19 cellular contexts compared by ENCODE assay signal in the genomic region with DNA sequence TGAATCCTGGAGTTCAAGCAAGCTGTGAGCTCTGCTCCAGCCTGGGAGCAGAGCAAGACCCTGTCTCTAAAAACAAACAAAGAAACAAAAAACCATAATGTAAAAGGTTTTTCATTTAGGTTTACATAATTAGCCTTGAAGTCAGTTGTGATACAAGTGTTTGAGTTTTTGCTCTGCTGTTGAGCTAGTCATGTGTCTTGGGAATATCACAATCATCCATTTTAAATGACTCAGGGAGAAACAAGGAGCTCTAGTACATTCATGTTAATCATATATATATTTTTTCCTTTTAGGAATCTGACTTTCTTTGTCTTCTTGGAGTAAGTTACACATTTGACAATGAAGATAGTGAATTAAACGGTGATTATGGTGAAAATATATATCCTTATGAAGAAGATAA.
"Had no signal": no experiment of that assay in that cellular context is flagged by ENCODE, and none has a peak within 500 bp of the region (broad histone marks: within the 10 kb centered on the region; RNA-seq: fewer than 3 reads in every experiment).

No MANE protein-coding gene starts in this region.

- H3K9me3 ChIP-seq: mucosa of descending colon, right lobe of liver, thoracic aorta, vagina had no signal

- H3K36me3 ChIP-seq: cardiac muscle cell, thoracic aorta, vagina had no signal

- ATAC-seq: activated CD4-positive, alpha-beta T cell treated with anti-CD3 and anti-CD28 coated beads for 36 hours; activated T-helper 17 cell treated with anti-CD3 and anti-CD28 coated beads, Interleukin-2, amount 50 U/mL, for 72 hours; mucosa of descending colon; right lobe of liver had no signal

- H3K4me1 ChIP-seq: vagina had no signal

- H3K27ac ChIP-seq: cardiac muscle cell, right lobe of liver, thoracic aorta, vagina had no signal

- DNase-seq: activated B cell treated with CpG ODN at 0.5 μM for 24 hours; activated CD4-positive, alpha-beta T cell treated with anti-CD3 and anti-CD28 coated beads for 36 hours; activated CD4-positive, alpha-beta T cell treated with anti-CD3 and anti-CD28 coated beads, Interleukin-2, amount 50 U/mL, for 4 hours; activated CD8-positive, alpha-beta memory T cell treated with anti-CD3 and anti-CD28 coated beads for 24 hours; activated CD8-positive, alpha-beta memory T cell treated with anti-CD3 and anti-CD28 coated beads, Interleukin-2, amount 50 U/mL, for 4 hours; activated naive CD8-positive, alpha-beta T cell treated with anti-CD3 and anti-CD28 coated beads for 36 hours; activated T-cell treated with anti-CD3 and anti-CD28 coated beads, Interleukin-2, amount 50 U/mL, for 24 hours; hypothalamus; mesendoderm; mucosa of descending colon; nephron progenitor cell; right lobe of liver; stimulated activated CD4-positive, alpha-beta T cell treated with anti-CD3 and anti-CD28 coated beads, Interleukin-2, amount 100 ng/mL, for 48 hours; stimulated activated naive CD4-positive, alpha-beta T cell had no signal

- H3K4me1 Mint-ChIP-seq: activated B cell treated with CpG ODN at 0.5 μM for 24 hours; activated CD4-positive, alpha-beta T cell treated with anti-CD3 and anti-CD28 coated beads for 36 hours; activated naive CD8-positive, alpha-beta T cell treated with anti-CD3 and anti-CD28 coated beads for 36 hours; activated T-helper 17 cell treated with anti-CD3 and anti-CD28 coated beads, Interleukin-2, amount 50 U/mL, for 72 hours; nephron progenitor cell had no signal

- H3K36me3 Mint-ChIP-seq: activated naive CD8-positive, alpha-beta T cell treated with anti-CD3 and anti-CD28 coated beads for 36 hours; type B pancreatic cell had no signal

- H3K27me3 ChIP-seq: cardiac muscle cell, right lobe of liver, vagina had no signal

- H3K27ac Mint-ChIP-seq: activated B cell treated with CpG ODN at 0.5 μM for 24 hours; activated CD4-positive, alpha-beta T cell treated with anti-CD3 and anti-CD28 coated beads for 36 hours; activated naive CD8-positive, alpha-beta T cell treated with anti-CD3 and anti-CD28 coated beads for 36 hours; activated T-cell treated with anti-CD3 and anti-CD28 coated beads, Interleukin-2, amount 50 U/mL, for 24 hours; activated T-helper 17 cell treated with anti-CD3 and anti-CD28 coated beads, Interleukin-2, amount 50 U/mL, for 72 hours; nephron progenitor cell; type B pancreatic cell had no signal

- H3K27me3 Mint-ChIP-seq: type B pancreatic cell had no signal

- H3K4me3 ChIP-seq: cardiac muscle cell, mucosa of descending colon, right lobe of liver, thoracic aorta, vagina had no signal

- H3K4me3 Mint-ChIP-seq: activated B cell treated with CpG ODN at 0.5 μM for 24 hours; activated CD4-positive, alpha-beta T cell treated with anti-CD3 and anti-CD28 coated beads for 36 hours; activated naive CD8-positive, alpha-beta T cell treated with anti-CD3 and anti-CD28 coated beads for 36 hours; activated T-cell treated with anti-CD3 and anti-CD28 coated beads, Interleukin-2, amount 50 U/mL, for 24 hours; activated T-helper 17 cell treated with anti-CD3 and anti-CD28 coated beads, Interleukin-2, amount 50 U/mL, for 72 hours; nephron progenitor cell; type B pancreatic cell had no signal

- H3K9me3 Mint-ChIP-seq: activated B cell treated with CpG ODN at 0.5 μM for 24 hours; activated naive CD8-positive, alpha-beta T cell treated with anti-CD3 and anti-CD28 coated beads for 36 hours; activated T-cell treated with anti-CD3 and anti-CD28 coated beads, Interleukin-2, amount 50 U/mL, for 24 hours; activated T-helper 17 cell treated with anti-CD3 and anti-CD28 coated beads, Interleukin-2, amount 50 U/mL, for 72 hours; nephron progenitor cell had no signal
